15 cellular contexts compared by ENCODE assay signal in the genomic region with DNA sequence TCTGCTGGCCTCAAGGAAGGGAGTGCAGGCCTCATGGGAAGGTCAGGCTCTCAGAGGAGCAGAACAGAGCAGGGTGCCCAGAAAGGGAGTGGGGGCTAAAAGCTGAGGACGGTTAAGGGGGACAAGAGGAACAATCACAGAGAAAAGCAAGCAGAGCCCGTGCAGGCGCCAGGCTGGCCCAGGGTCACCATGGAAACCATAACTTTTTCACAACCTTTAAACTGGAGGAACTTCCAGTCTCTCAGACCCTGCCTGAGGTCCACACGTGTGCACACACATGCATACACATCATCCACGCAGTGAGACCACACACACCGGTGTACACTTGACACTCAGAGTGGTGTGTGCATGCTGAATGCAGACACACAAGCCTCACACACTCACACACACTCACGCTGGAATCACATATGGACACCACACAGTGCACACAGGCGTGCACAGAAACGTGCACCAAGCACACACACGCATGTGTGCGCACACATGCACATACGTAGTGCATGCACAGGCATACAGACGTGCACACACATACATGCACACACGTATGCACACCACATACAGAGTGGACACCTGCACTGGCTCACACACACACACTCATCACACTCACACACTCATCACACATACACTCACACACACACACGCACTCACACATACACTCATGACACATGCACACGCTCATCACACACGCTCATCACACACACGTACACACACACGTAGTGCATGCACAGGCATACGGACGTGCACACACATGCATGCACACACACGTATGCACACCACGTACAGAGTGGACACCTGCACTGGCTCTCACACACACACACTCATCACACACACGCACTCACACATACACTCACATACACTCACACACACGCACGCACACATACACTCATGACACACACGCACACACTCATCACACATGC. TPM values are rescaled to one million over a fixed set of nuclear protein-coding genes. Genes with fewer than 3 reads are reported as not detected.
DNase-seq lines count a peak whose midpoint lies in the region; ATAC-seq and TF ChIP-seq lines count a peak whose summit lies in the region.
"Had no signal": no experiment of that assay in that cellular context is flagged by ENCODE, and none has a peak within 500 bp of the region (broad histone marks: within the 10 kb centered on the region; RNA-seq: fewer than 3 reads in every experiment).

No MANE protein-coding gene starts in this region.

- DNase-seq in left ventricle myocardium superior (peak; percentile 28), left ventricle myocardium inferior (no peak), cardiac fibroblast (ENCODE audit: low read depth in 2 of 2) (peak; percentile 36 to 61), neural crest cell (ENCODE audit: low read depth, low spot score) (no peak), NCI-H1436 treated with DMSO at 0.1 percent for 48 hours (lab: John Stamatoyannopoulos, UW) (no peak), DMS153 treated with DMSO at 0.1 percent for 48 hours (lab: John Stamatoyannopoulos, UW; ENCODE audit: unreplicated experiment) (no peak)
- DNase-seq in stimulated activated naive CD4-positive, alpha-beta T cell treated with Interleukin-2 at 50 U/mL for 16 hours (lab: John Stamatoyannopoulos, UW): no peak
- DNase-seq in activated naive CD4-positive, alpha-beta T cell treated with anti-CD3 and anti-CD28 coated beads, Interleukin-2, amount 50 U/mL, for 16 hours: no peak
- DNase-seq: activated gamma-delta T cell treated with Interleukin-2 at 50 U/mL for 16 hours, midbrain had no signal

- H3K9me3 ChIP-seq in left ventricle myocardium inferior (replicated peaks): no peaks in the 10 kb centered on the region
- H3K9me3 ChIP-seq: heart left ventricle had no signal

- H3K27ac ChIP-seq in left ventricle myocardium inferior (replicated peaks): no peak overlapping the region
- H3K27ac ChIP-seq: VCaP had no signal

- no peaks in the 10 kb centered on the region for H3K9me3 Mint-ChIP-seq in neural crest cell
- H3K9me3 Mint-ChIP-seq: IgD-negative memory B cell had no signal

- H3K4me3 Mint-ChIP-seq in neural crest cell: no peak overlapping the region
- H3K4me3 Mint-ChIP-seq: IgD-negative memory B cell had no signal

- H3K27ac Mint-ChIP-seq in neural crest cell (ENCODE audit: unreplicated experiment): peak overlapping the region; percentile 86
- H3K27ac Mint-ChIP-seq: IgD-negative memory B cell had no signal

- peak; percentile 2 for ATAC-seq in left ventricle myocardium superior

- TF ChIP-seq CTCF in left ventricle myocardium inferior (IDR thresholded peaks at IDR 0.05; ENCODE audit: borderline replicate concordance) (no peak), cardiac fibroblast (IDR thresholded peaks at IDR 0.05; ENCODE audit: low read depth, low read length) (no peak), neural crest cell (conservative IDR thresholded peaks at IDR 0.05) (no peak)

- peaks cover 4% of the 10 kb centered on the region for H3K4me1 Mint-ChIP-seq in neural crest cell

- no peak overlapping the region for H3K4me3 ChIP-seq in left ventricle myocardium inferior
- no peak overlapping the region for H3K4me3 ChIP-seq in cardiac fibroblast (replicated peaks in 1 of 2; ENCODE audit: low read depth in 2 of 2, low read length in 2 of 2)
- H3K4me3 ChIP-seq: smooth muscle cell had no signal

- H3K27me3 Mint-ChIP-seq in neural crest cell (ENCODE audit: low read depth): no peaks in the 10 kb centered on the region
- H3K27me3 Mint-ChIP-seq: IgD-negative memory B cell had no signal

- H3K36me3 Mint-ChIP-seq in neural crest cell (ENCODE audit: low read depth): no peaks in the 10 kb centered on the region
- H3K36me3 Mint-ChIP-seq: IgD-negative memory B cell had no signal

- H3K36me3 ChIP-seq in left ventricle myocardium inferior: no peaks in the 10 kb centered on the region
- H3K36me3 ChIP-seq: heart left ventricle had no signal

- intact Hi-C loops in left ventricle myocardium superior (cut with micrococcal nuclease): no loop called here
- intact Hi-C loops in left ventricle myocardium inferior (cut with micrococcal nuclease): no loop called here

- H3K27me3 ChIP-seq in left ventricle myocardium inferior (ENCODE audit: low read depth): no peaks in the 10 kb centered on the region
- H3K27me3 ChIP-seq: heart left ventricle had no signal

- H3K4me1 ChIP-seq in left ventricle myocardium inferior: peaks cover 51% of the 10 kb centered on the region

RNA-seq across cellular contexts. Expression of a gene that starts 37.2 kb away (rescaled TPM):
- 7.4 TPM for total RNA-seq in left ventricle myocardium superior
- total RNA-seq in left ventricle myocardium inferior: 6.1 TPM
- total RNA-seq in neural crest cell: 0.16 and 0.30 TPM in 2 replicates

RNA-seq across cellular contexts. Expression of a gene that starts 55.1 kb away (rescaled TPM):
- not detected for total RNA-seq in left ventricle myocardium superior
- not detected for total RNA-seq in left ventricle myocardium inferior
- total RNA-seq in neural crest cell: not detected in 2 replicates
- total RNA-seq: dermis microvascular lymphatic vessel endothelial cell, heart left ventricle, smooth muscle cell had no signal

Comparison
In these comparisons a context has a peak if more than half of its experiments do, and no peak if none do; other contexts are left out.
1. DNase-seq: peak in left ventricle myocardium superior (single experiment) and cardiac fibroblast (2 of 2); none in left ventricle myocardium inferior (single experiment), neural crest cell (single experiment), NCI-H1436 treated with DMSO at 0.1 percent for 48 hours (single experiment), DMS153 treated with DMSO at 0.1 percent for 48 hours (single experiment), stimulated activated naive CD4-positive, alpha-beta T cell treated with Interleukin-2 at 50 U/mL for 16 hours (single experiment) and activated naive CD4-positive, alpha-beta T cell treated with anti-CD3 and anti-CD28 coated beads, Interleukin-2, amount 50 U/mL, for 16 hours (single experiment).